ENCODE assay signal across 11 cellular contexts in the genomic region with DNA sequence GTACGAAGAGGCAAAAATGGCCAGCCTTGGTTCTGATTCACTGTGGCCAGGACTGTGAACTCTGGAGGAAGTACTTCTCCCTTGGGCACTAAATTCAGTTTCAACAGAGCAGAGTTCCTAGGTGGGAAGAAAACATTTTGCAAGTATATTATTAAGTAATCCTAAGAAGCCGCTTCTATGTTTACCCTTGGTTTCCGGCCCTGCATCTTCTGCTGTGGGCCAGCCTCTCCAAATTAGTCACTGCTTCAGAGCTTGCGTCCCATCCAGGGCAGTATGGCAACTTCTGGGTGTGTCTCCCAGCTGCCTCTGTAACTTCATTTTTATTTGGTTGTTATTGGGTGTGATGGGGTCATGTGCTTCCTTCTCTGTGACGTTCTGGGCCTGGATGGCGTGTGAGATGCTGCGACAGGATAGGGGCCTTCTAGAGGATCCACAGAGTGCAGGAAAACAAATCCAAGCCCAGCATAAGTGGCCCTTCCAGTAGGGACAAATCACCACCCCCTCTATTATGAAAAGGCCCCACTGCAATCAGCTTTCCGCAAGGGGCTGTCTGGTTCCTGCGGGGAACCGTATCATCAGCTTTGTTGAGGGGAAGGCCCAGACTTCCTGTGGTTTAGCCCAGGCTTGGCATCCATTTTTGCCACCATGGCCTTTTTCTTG. TPM values are rescaled to one million over a fixed set of nuclear protein-coding genes. Genes with fewer than 3 reads are reported as not detected.
A peak's percentile ranks its signal among the peaks of the same experiment; 100 is the strongest.
DNase-seq lines count a peak whose midpoint lies in the region; ATAC-seq and TF ChIP-seq lines count a peak whose summit lies in the region.
"Had no signal": no experiment of that assay in that cellular context is flagged by ENCODE, and none has a peak within 500 bp of the region (broad histone marks: within the 10 kb centered on the region; RNA-seq: fewer than 3 reads in every experiment).

No MANE protein-coding gene starts in this region.

- no peaks in the 10 kb centered on the region for H3K27me3 ChIP-seq in SJCRH30

- TF ChIP-seq CTCF in fibroblast of villous mesenchyme (IDR thresholded peaks at IDR 0.05; ENCODE audit: insufficient read depth, low read depth, low read length) = no peak

- peak; percentile 34 for DNase-seq in activated T-cell treated with anti-CD3 and anti-CD28 coated beads for 1 hour (ENCODE audit: low read depth)
- DNase-seq in activated T-cell treated with anti-CD3 and anti-CD28 coated beads for 4 hours = no peak
- peak; percentile 84 for DNase-seq in activated CD4-positive, alpha-beta memory T cell treated with anti-CD3 and anti-CD28 coated beads, Interleukin-2, amount 10 ng/mL, durations not matched to agents 7 days and 5 days
- peak; percentile 69 for DNase-seq in fibroblast of villous mesenchyme (ENCODE audit: low read depth)
- DNase-seq in substantia nigra (lab: John Stamatoyannopoulos, UW) = peak in 4 of 49 donors; percentile 20 to 53 (median 48)
- no peak for DNase-seq in SJCRH30
- DNase-seq: NCI-H146 had no signal

- peak overlapping the region; percentile 85 for H3K4me3 Mint-ChIP-seq in activated CD4-positive, alpha-beta memory T cell treated with anti-CD3 and anti-CD28 coated beads, Interleukin-2, amount 10 ng/mL, durations not matched to agents 7 days and 5 days
- H3K4me3 Mint-ChIP-seq: memory B cell had no signal

- no peaks in the 10 kb centered on the region for H3K27me3 Mint-ChIP-seq in activated CD4-positive, alpha-beta memory T cell treated with anti-CD3 and anti-CD28 coated beads, Interleukin-2, amount 10 ng/mL, durations not matched to agents 7 days and 5 days
- H3K27me3 Mint-ChIP-seq: memory B cell had no signal

- peaks cover 14% of the 10 kb centered on the region; the same call in 1 of the 2 replicates for H3K36me3 ChIP-seq in SJCRH30

- no peak for ATAC-seq in GM18519 (IDR thresholded peaks at IDR 0.05; ENCODE audit: low FRiP score, unreplicated experiment)
- ATAC-seq in HG03159 (IDR thresholded peaks at IDR 0.05; ENCODE audit: unreplicated experiment) = no peak

- 0 out of 2 replicates have a peak, but pooled peaks cover 2% of the 10 kb centered on the region for H3K4me1 ChIP-seq in SJCRH30

- no peaks in the 10 kb centered on the region; the same call in 1 of the 2 replicates for H3K9me3 ChIP-seq in SJCRH30 (replicated peaks)

- peak overlapping the region; percentile 52 for H3K27ac ChIP-seq in substantia nigra (ENCODE audit: low read depth, low read length, poor library complexity, severe bottlenecking)
- no peak overlapping the region for H3K27ac ChIP-seq in SJCRH30
- H3K27ac ChIP-seq: 22Rv1 had no signal

- no peaks in the 10 kb centered on the region for H3K9me3 Mint-ChIP-seq in activated CD4-positive, alpha-beta memory T cell treated with anti-CD3 and anti-CD28 coated beads, Interleukin-2, amount 10 ng/mL, durations not matched to agents 7 days and 5 days
- H3K9me3 Mint-ChIP-seq: memory B cell had no signal

- H3K36me3 Mint-ChIP-seq in activated CD4-positive, alpha-beta memory T cell treated with anti-CD3 and anti-CD28 coated beads, Interleukin-2, amount 10 ng/mL, durations not matched to agents 7 days and 5 days (ENCODE audit: low read depth) = peaks cover 58% of the 10 kb centered on the region

- peaks cover 81% of the 10 kb centered on the region for H3K4me1 Mint-ChIP-seq in activated CD4-positive, alpha-beta memory T cell treated with anti-CD3 and anti-CD28 coated beads, Interleukin-2, amount 10 ng/mL, durations not matched to agents 7 days and 5 days

- H3K4me3 ChIP-seq in fibroblast of villous mesenchyme (ENCODE audit: low read depth, low read length) (no peak overlapping the region), SJCRH30 (no peak overlapping the region)

- H3K27ac Mint-ChIP-seq in activated CD4-positive, alpha-beta memory T cell treated with anti-CD3 and anti-CD28 coated beads, Interleukin-2, amount 10 ng/mL, durations not matched to agents 7 days and 5 days = peak overlapping the region; percentile 96
- H3K27ac Mint-ChIP-seq: memory B cell had no signal

- POLR2A ChIA-PET in activated CD4-positive, alpha-beta memory T cell treated with anti-CD3 and anti-CD28 coated beads, Interleukin-2, amount 10 ng/mL, durations not matched to agents 7 days and 5 days (lab: Charles Lee) = interaction anchor here (0.9 to 19.2 kb wide), 10 partner anchors 13 to 364 kb away, joined by 3 to 715 read pairs (median 4); a partner anchor contains a TSS

- CTCF ChIA-PET in activated CD4-positive, alpha-beta memory T cell treated with anti-CD3 and anti-CD28 coated beads, Interleukin-2, amount 10 ng/mL, durations not matched to agents 7 days and 5 days (lab: Charles Lee) = interaction anchor here (0.8 to 6.1 kb wide), 5 partner anchors 11 to 201 kb away, joined by 4 to 42 read pairs (median 10); no protein-coding TSS in a partner anchor

RNA-seq across cellular contexts. Expression of a gene that starts 55.1 kb away (rescaled TPM):
- not detected for total RNA-seq in activated CD4-positive, alpha-beta memory T cell treated with anti-CD3 and anti-CD28 coated beads, Interleukin-2, amount 10 ng/mL, durations not matched to agents 7 days and 5 days
- not detected in 2 replicates for total RNA-seq in fibroblast of villous mesenchyme
- total RNA-seq in SJCRH30 (2014; rRNA removed; shearing (Covaris generic)) = 0.05 TPM in 1 of 2 replicates, not detected in the other

Comparison
In these comparisons a context has a peak if more than half of its experiments do, and no peak if none do; other contexts are left out.
1. DNase-seq: peak in activated T-cell treated with anti-CD3 and anti-CD28 coated beads for 1 hour (single experiment), activated CD4-positive, alpha-beta memory T cell treated with anti-CD3 and anti-CD28 coated beads, Interleukin-2, amount 10 ng/mL, durations not matched to agents 7 days and 5 days (single experiment) and fibroblast of villous mesenchyme (single experiment); none in activated T-cell treated with anti-CD3 and anti-CD28 coated beads for 4 hours (single experiment) and SJCRH30 (0 of 2).